Comparison of ENCODE assay signal across 23 cellular contexts in the genomic region with DNA sequence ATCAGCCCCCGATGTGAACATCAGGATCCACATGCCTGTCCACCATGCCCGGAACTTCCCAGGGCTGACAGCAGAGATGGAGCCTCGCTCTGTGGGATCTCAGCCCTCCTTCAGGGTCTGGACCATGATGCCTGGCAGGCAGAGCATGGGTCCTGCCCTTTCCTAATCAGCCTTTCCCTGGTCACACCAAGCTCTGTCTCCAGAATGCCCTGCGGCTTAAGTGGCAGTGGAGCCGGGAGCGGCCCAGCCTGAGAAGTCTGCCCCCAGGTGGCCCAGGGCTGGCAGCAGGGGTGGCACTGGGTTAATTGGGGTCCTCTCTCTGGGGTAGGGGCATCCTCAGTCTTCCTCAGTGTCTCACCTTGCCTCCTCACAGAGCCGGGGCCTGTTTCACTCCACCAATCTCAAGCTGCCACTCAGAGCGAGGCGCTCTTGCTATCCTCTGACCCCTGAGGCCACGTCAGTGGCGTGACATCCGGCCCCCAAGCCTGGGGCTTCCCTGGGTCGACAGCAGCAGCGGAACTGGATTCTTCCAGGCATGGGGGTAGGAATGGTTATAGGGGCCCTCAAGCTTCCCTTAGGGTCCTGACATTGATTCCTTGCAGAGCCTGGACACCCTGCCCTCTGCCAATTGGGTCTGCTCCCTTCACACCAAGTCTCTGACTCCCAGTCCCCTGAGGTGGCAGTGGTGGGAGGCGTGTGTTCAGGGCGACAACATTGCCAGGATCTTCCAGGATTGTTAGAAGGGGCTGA. TPM values are rescaled to one million over a fixed set of nuclear protein-coding genes. Genes with fewer than 3 reads are reported as not detected.
"Had no signal": no experiment of that assay in that cellular context is flagged by ENCODE, and none has a peak within 500 bp of the region (broad histone marks: within the 10 kb centered on the region; RNA-seq: fewer than 3 reads in every experiment).

No MANE protein-coding gene starts in this region.

- FAIRE-seq: RCC 7860 had no signal

- H3K4me1 ChIP-seq: SJSA1 had no signal

- H3K9me3 ChIP-seq: MG63, SJSA1 had no signal

- H3K36me3 ChIP-seq: MG63, SJSA1 had no signal

- DNase-seq: IMR-90, Karpas-422, KG1, MG63, NCI-H1092 treated with DMSO at 0.1 percent for 48 hours, NCI-H1436, NCI-H187, NCI-H2029, NCI-H2081 treated with DMSO at 0.1 percent for 48 hours, NCI-H2171, NCI-H226, NCI-H446, NCI-H510A, NCI-H524 treated with DMSO at 0.1 percent for 48 hours, NCI-H69, NCI-H774, Right ventricle myocardium superior, RPMI8226, SIG-M5 had no signal

- H3K27ac ChIP-seq: SJSA1, SK-N-MC had no signal

- H3K27me3 ChIP-seq: MG63, SJSA1 had no signal

- H3K4me3 ChIP-seq: MG63, SJSA1, SK-N-MC had no signal

RNA-seq across cellular contexts. Expression of gene HSFX2, which starts 57.3 kb away (rescaled TPM):
- total RNA-seq: HT-29, IMR-90, Right ventricle myocardium superior, SJSA1 had no signal

RNA-seq across cellular contexts. Expression of gene MAGEA11, which starts 59.5 kb away (rescaled TPM):
- total RNA-seq: HT-29, IMR-90, Right ventricle myocardium superior, SJSA1 had no signal
- polyA plus RNA-seq: IMR-90 had no signal
